Comparison of ENCODE assay signal across 10 cellular contexts in genomic region chr7:44488955-44489354, GRCh38. TPM values are rescaled to one million over a fixed set of nuclear protein-coding genes. Genes with fewer than 3 reads are reported as not detected.
A peak's percentile ranks its signal among the peaks of the same experiment; 100 is the strongest.
DNase-seq lines count a peak whose midpoint lies in the region; ATAC-seq and TF ChIP-seq lines count a peak whose summit lies in the region.
"Had no signal": no experiment of that assay in that cellular context is flagged by ENCODE, and none has a peak within 500 bp of the region (broad histone marks: within the 10 kb centered on the region; RNA-seq: fewer than 3 reads in every experiment).

No MANE protein-coding gene starts in this region.

- no peaks in the 10 kb centered on the region for H3K27me3 ChIP-seq in CD4-positive, alpha-beta T cell (ENCODE audit: control insufficient read depth, insufficient read depth, low read length)
- H3K27me3 ChIP-seq in Loucy (ENCODE audit: insufficient read depth, low read length, poor library complexity, severe bottlenecking): peaks cover 25% of the 10 kb centered on the region
- H3K27me3 ChIP-seq in dorsolateral prefrontal cortex: peaks cover 0 to 4% (median 0%) of the 10 kb centered on the region in 45 donors
- H3K27me3 ChIP-seq in gastroesophageal sphincter: no peaks in the 10 kb centered on the region

- intact Hi-C loops in CD4-positive, alpha-beta T cell (cut with DNase I, micrococcal nuclease): loop anchor here in 1 of 2 experiments (5.0 to 10.0 kb wide), 3 partner anchors 356 to 623 kb away; partner anchors contain the start of genes H2AZ2, POLD2 and TBRG4
- intact Hi-C loops in dorsolateral prefrontal cortex (cut with DNase I): loop anchor here in 1 of 2 donors (10.0 kb wide), 1 partner anchor 274 kb away; no protein-coding TSS in a partner anchor

- peak overlapping the region; percentile 91 for H3K27ac Mint-ChIP-seq in CD4-positive, alpha-beta T cell
- H3K27ac Mint-ChIP-seq in neural crest cell (ENCODE audit: unreplicated experiment): no peak overlapping the region

- H3K9me3 Mint-ChIP-seq in CD4-positive, alpha-beta T cell: no peaks in the 10 kb centered on the region
- peaks cover under 1% of the 10 kb centered on the region for H3K9me3 Mint-ChIP-seq in neural crest cell

- H3K36me3 Mint-ChIP-seq in CD4-positive, alpha-beta T cell (ENCODE audit: low read depth): peaks cover 48% of the 10 kb centered on the region
- H3K36me3 Mint-ChIP-seq in neural crest cell (ENCODE audit: low read depth): peaks cover 19% of the 10 kb centered on the region

- H3K9ac ChIP-seq in Loucy (ENCODE audit: low read depth, low read length, poor library complexity, severe bottlenecking): peak overlapping the region; percentile 90

- no peaks in the 10 kb centered on the region for H3K27me3 Mint-ChIP-seq in CD4-positive, alpha-beta T cell
- peaks cover 3% of the 10 kb centered on the region for H3K27me3 Mint-ChIP-seq in neural crest cell (ENCODE audit: low read depth)

- WGBS in gastroesophageal sphincter (ENCODE audit: low coverage in 1 of 2), 2 donors: 84 to 90% methylated on average over 3 of the region's 3 CpGs

- peak overlapping the region; percentile 84 for H3K4me3 Mint-ChIP-seq in CD4-positive, alpha-beta T cell
- H3K4me3 Mint-ChIP-seq in neural crest cell: peak overlapping the region; percentile 89

- peaks cover 64% of the 10 kb centered on the region for H3K4me1 Mint-ChIP-seq in CD4-positive, alpha-beta T cell (ENCODE audit: low read depth)
- H3K4me1 Mint-ChIP-seq in neural crest cell: peaks cover 38% of the 10 kb centered on the region

- H3K4me2 ChIP-seq in Loucy (ENCODE audit: low read depth, low read length, poor library complexity, severe bottlenecking): peak overlapping the region; percentile 90

- ATAC-seq in CD4-positive, alpha-beta T cell (ENCODE audit: poor library complexity): no peak
- ATAC-seq in gastroesophageal sphincter (no peak), HG02981 (IDR thresholded peaks at IDR 0.05; ENCODE audit: unreplicated experiment) (no peak)
- ATAC-seq: left lung had no signal

- H2AFZ ChIP-seq in Loucy (ENCODE audit: low read length): no peak overlapping the region

- POLR2A ChIA-PET in CD4-positive, alpha-beta T cell (lab: Charles Lee): interaction anchor here (1.1 to 3.3 kb wide), 8 partner anchors 9 to 444 kb away, joined by 4 to 33 read pairs (median 12); partner anchors contain the start of genes DBNL, H2AZ2 and OGDH

- TF ChIP-seq CTCF in CD4-positive, alpha-beta T cell (IDR thresholded peaks at IDR 0.05): no peak
- TF ChIP-seq CTCF in Loucy (conservative IDR thresholded peaks at IDR 0.05; ENCODE audit: low read length): no peak
- TF ChIP-seq CTCF in dorsolateral prefrontal cortex (IDR thresholded peaks at IDR 0.05 in 54 of 56, conservative IDR thresholded peaks at IDR 0.05 in 2 of 56; ENCODE audit: low read depth in 1 of 56, partially characterized antibody in 56 of 56): no peak
- no peak for TF ChIP-seq CTCF in neural crest cell (conservative IDR thresholded peaks at IDR 0.05)
- no peak for TF ChIP-seq CTCF in gastroesophageal sphincter (IDR thresholded peaks at IDR 0.05)

- H3K27ac ChIP-seq in CD4-positive, alpha-beta T cell (ENCODE audit: low read depth, low read length): no peak overlapping the region
- H3K27ac ChIP-seq in dorsolateral prefrontal cortex (no peak overlapping the region), gastroesophageal sphincter (no peak overlapping the region)

- H4K20me1 ChIP-seq in Loucy (ENCODE audit: insufficient read depth, low read length, poor library complexity, severe bottlenecking): peaks cover 26% of the 10 kb centered on the region

- DNase-seq in CD4-positive, alpha-beta T cell: no peak
- DNase-seq in dorsolateral prefrontal cortex (no peak), neural crest cell (ENCODE audit: low read depth, low spot score) (no peak), NCI-H226 (no peak), activated gamma-delta T cell (lab: John Stamatoyannopoulos, UW) (no peak)
- DNase-seq: left lung, NCI-H510A had no signal

- H3K9me2 ChIP-seq in Loucy (replicated peaks; ENCODE audit: low read depth, low read length): no peaks in the 10 kb centered on the region

- H3K4me1 ChIP-seq in Loucy (ENCODE audit: insufficient read depth, low read length, poor library complexity, severe bottlenecking) (peaks cover 52% of the 10 kb centered on the region), gastroesophageal sphincter (peaks cover 8 to 55% (median 23%) of the 10 kb centered on the region in 3 donors)

- TF ChIP-seq POLR2A in gastroesophageal sphincter (IDR thresholded peaks at IDR 0.05): no peak

- peaks cover 58% of the 10 kb centered on the region for H3K79me2 ChIP-seq in Loucy (ENCODE audit: insufficient read depth, low read length)

- H3K36me3 ChIP-seq in Loucy (ENCODE audit: insufficient read depth, low read length) (peaks cover 9% of the 10 kb centered on the region), gastroesophageal sphincter (peaks cover 10 to 20% of the 10 kb centered on the region in 2 donors)

- CTCF ChIA-PET in CD4-positive, alpha-beta T cell (lab: Charles Lee): interaction anchor here (1.9 kb wide), 1 partner anchor 12 kb away, joined by 4 read pairs; no protein-coding TSS in a partner anchor

- H3F3A ChIP-seq in Loucy (ENCODE audit: low read depth): no peaks in the 10 kb centered on the region

- H3K9me3 ChIP-seq in CD4-positive, alpha-beta T cell (ENCODE audit: control insufficient read depth, low read length): no peaks in the 10 kb centered on the region
- H3K9me3 ChIP-seq in Loucy (ENCODE audit: insufficient read depth, low read depth, low read length) (no peaks in the 10 kb centered on the region; the same call in 1 of the 2 replicates), gastroesophageal sphincter (no peaks in the 10 kb centered on the region)
- H3K9me3 ChIP-seq: left lung had no signal

- TF ChIP-seq EP300 in gastroesophageal sphincter (IDR thresholded peaks at IDR 0.05): no peak

- H3K4me3 ChIP-seq in Loucy (ENCODE audit: low read length, poor library complexity, severe bottlenecking): peak overlapping the region; percentile 83
- H3K4me3 ChIP-seq in dorsolateral prefrontal cortex: peak overlapping the region in 58 of 59 donors; percentile 18 to 100 (median 96)
- peak overlapping the region in 1 of 2 donors; percentile 72 for H3K4me3 ChIP-seq in gastroesophageal sphincter

RNA-seq across cellular contexts. Expression of gene NUDCD3, which starts 1.5 kb away (rescaled TPM):
- total RNA-seq in CD4-positive, alpha-beta T cell: 10 to 100 TPM; 56.6 to 60.6 TPM
- 100 to 1,000 TPM; 157 to 398 (median 298) TPM for total RNA-seq in dorsolateral prefrontal cortex
- 85.5 and 93.2 TPM in 2 replicates for total RNA-seq in neural crest cell
- total RNA-seq in gastroesophageal sphincter: 10 to 100 TPM; 57.0 to 92.3 (median 75.2) TPM

RNA-seq across cellular contexts. Expression of gene NPC1L1, which starts 52.2 kb away (rescaled TPM):
- total RNA-seq in CD4-positive, alpha-beta T cell: under 1 TPM in 1 of 2 experiments, not detected in 1; 0.08 TPM
- 1 to 10 TPM in 19 of 120 experiments, under 1 TPM in 74, not detected in 27; 0.07 to 6.0 (median 0.33) TPM for total RNA-seq in dorsolateral prefrontal cortex
- total RNA-seq in neural crest cell: 0.12 and 0.18 TPM in 2 replicates
- under 1 TPM in 3 of 4 donors, not detected in 1; 0.08 to 0.27 (median 0.16) TPM for total RNA-seq in gastroesophageal sphincter
